ENCODE assay signal across 15 cellular contexts in the genomic region with DNA sequence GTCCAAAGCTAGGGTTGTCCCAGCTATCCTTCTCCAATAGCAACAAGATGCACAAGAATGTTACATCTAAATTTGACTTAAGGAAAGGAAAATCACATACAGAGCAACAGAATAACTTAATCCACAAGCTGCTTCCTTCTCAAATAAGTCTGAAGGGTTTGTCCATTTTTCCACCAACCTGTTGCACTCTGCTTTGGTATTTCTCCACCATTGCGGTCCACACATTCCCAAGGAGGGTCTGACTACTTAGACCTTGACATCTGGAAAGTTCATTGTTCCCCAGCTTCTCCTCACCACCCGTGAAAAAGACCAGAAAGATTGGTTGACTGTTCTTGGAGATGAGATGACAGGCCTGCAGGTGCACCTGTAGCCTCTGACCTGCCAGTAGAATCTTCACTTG.
DNase-seq lines count a peak whose midpoint lies in the region; ATAC-seq and TF ChIP-seq lines count a peak whose summit lies in the region.
"Had no signal": no experiment of that assay in that cellular context is flagged by ENCODE, and none has a peak within 500 bp of the region (broad histone marks: within the 10 kb centered on the region; RNA-seq: fewer than 3 reads in every experiment).

No MANE protein-coding gene starts in this region.

- no peaks in the 10 kb centered on the region for H4K20me1 ChIP-seq in osteoblast (ENCODE audit: insufficient read depth, low read length)

- no peaks in the 10 kb centered on the region for H3K4me1 ChIP-seq in CD4-positive, alpha-beta memory T cell (ENCODE audit: insufficient read depth, low read length)
- peaks cover 4% of the 10 kb centered on the region; the same call in 1 of the 2 replicates for H3K4me1 ChIP-seq in HEK293 (ENCODE audit: control insufficient read depth, insufficient read depth, low read length)
- H3K4me1 ChIP-seq in adipocyte (ENCODE audit: control insufficient read depth, insufficient read depth, low read length), result peaks cover 8% of the 10 kb centered on the region
- H3K4me1 ChIP-seq in osteoblast (ENCODE audit: insufficient read depth, low read length), result no peaks in the 10 kb centered on the region
- peaks cover 14% of the 10 kb centered on the region for H3K4me1 ChIP-seq in HAP-1

- no peaks in the 10 kb centered on the region for H3K27me3 Mint-ChIP-seq in CD4-positive, alpha-beta memory T cell
- H3K27me3 Mint-ChIP-seq in activated CD8-positive, alpha-beta T cell treated with anti-CD3 and anti-CD28 coated beads, Interleukin-2, amount 10 ng/mL, durations not matched to agents 7 days and 5 days (ENCODE audit: low read depth), result no peaks in the 10 kb centered on the region

- H2AFZ ChIP-seq in osteoblast (ENCODE audit: low read length), result no peak overlapping the region
- H2AFZ ChIP-seq: GM23248 had no signal

- ATAC-seq in activated CD8-positive, alpha-beta T cell treated with anti-CD3 and anti-CD28 coated beads, Interleukin-2, amount 10 ng/mL, durations not matched to agents 7 days and 5 days, result no peak
- ATAC-seq: CD8-positive, alpha-beta T cell; GM12878 had no signal

- intact Hi-C loops in CD4-positive, alpha-beta memory T cell (cut with micrococcal nuclease), result no loop called here

- no peak overlapping the region for H3K4me3 Mint-ChIP-seq in CD4-positive, alpha-beta memory T cell
- no peak overlapping the region for H3K4me3 Mint-ChIP-seq in activated CD8-positive, alpha-beta T cell treated with anti-CD3 and anti-CD28 coated beads, Interleukin-2, amount 10 ng/mL, durations not matched to agents 7 days and 5 days
- H3K4me3 Mint-ChIP-seq: CD8-positive, alpha-beta T cell; H9 had no signal

- peaks cover 0 to 3% (median 0%) of the 10 kb centered on the region in 8 donors for H3K9me3 Mint-ChIP-seq in CD4-positive, alpha-beta memory T cell
- H3K9me3 Mint-ChIP-seq in activated CD8-positive, alpha-beta T cell treated with anti-CD3 and anti-CD28 coated beads, Interleukin-2, amount 10 ng/mL, durations not matched to agents 7 days and 5 days (ENCODE audit: insufficient read depth), result no peaks in the 10 kb centered on the region
- H3K9me3 Mint-ChIP-seq: CD8-positive, alpha-beta T cell; H9 had no signal

- no peaks in the 10 kb centered on the region for H3K79me2 ChIP-seq in osteoblast (ENCODE audit: insufficient read depth, low read length)

- H3K27me3 ChIP-seq in CD4-positive, alpha-beta memory T cell (ENCODE audit: insufficient read depth, low read length), result no peaks in the 10 kb centered on the region
- H3K27me3 ChIP-seq in adipocyte (replicated peaks; ENCODE audit: control insufficient read depth, insufficient read depth, low read length), result no peaks in the 10 kb centered on the region
- no peaks in the 10 kb centered on the region for H3K27me3 ChIP-seq in osteoblast (ENCODE audit: insufficient read depth, low read length)
- H3K27me3 ChIP-seq in HAP-1 (ENCODE audit: low read depth), result no peaks in the 10 kb centered on the region

- H3K27ac ChIP-seq in CD4-positive, alpha-beta memory T cell (ENCODE audit: low read depth, low read length), result no peak overlapping the region
- H3K27ac ChIP-seq in HEK293 (ENCODE audit: extremely low read depth, low read depth, low read length) (no peak overlapping the region), osteoblast (ENCODE audit: low read depth, low read length) (no peak overlapping the region)
- H3K27ac ChIP-seq: GM23248 had no signal

- no peak overlapping the region for H3K9ac ChIP-seq in adipocyte (ENCODE audit: low read length)
- H3K9ac ChIP-seq: GM23248 had no signal

- H3K4me1 Mint-ChIP-seq in CD4-positive, alpha-beta memory T cell, result peaks cover 0 to 13% (median 5%) of the 10 kb centered on the region in 4 donors
- no peaks in the 10 kb centered on the region for H3K4me1 Mint-ChIP-seq in activated CD8-positive, alpha-beta T cell treated with anti-CD3 and anti-CD28 coated beads, Interleukin-2, amount 10 ng/mL, durations not matched to agents 7 days and 5 days (ENCODE audit: low read depth)

- no peaks in the 10 kb centered on the region for H3K36me3 ChIP-seq in CD4-positive, alpha-beta memory T cell (ENCODE audit: insufficient read depth, low read length)
- H3K36me3 ChIP-seq in HEK293 (ENCODE audit: control insufficient read depth in 2 of 2, insufficient read depth in 1 of 2, low read length in 2 of 2) (no peaks in the 10 kb centered on the region), adipocyte (ENCODE audit: control insufficient read depth, insufficient read depth, low read length, severe bottlenecking) (no peaks in the 10 kb centered on the region), osteoblast (ENCODE audit: insufficient read depth, low read length) (no peaks in the 10 kb centered on the region), HAP-1 (replicated peaks) (no peaks in the 10 kb centered on the region)

- no peak for DNase-seq in CD4-positive, alpha-beta memory T cell
- peak; percentile 1 for DNase-seq in adipocyte (ENCODE audit: low read depth)
- DNase-seq in osteoblast (ENCODE audit: insufficient read length, low spot score, missing footprints), result peak; percentile 21
- no peak for DNase-seq in HAP-1 (ENCODE audit: low spot score in 2 of 2)
- DNase-seq in T-helper 1 cell, result no peak
- DNase-seq in activated CD8-positive, alpha-beta T cell treated with anti-CD3 and anti-CD28 coated beads, Interleukin-2, amount 10 ng/mL, durations not matched to agents 7 days and 5 days, result no peak
- DNase-seq: C1 segment of cervical spinal cord; CD8-positive, alpha-beta T cell; DMS 273 treated with DMSO at 0.1 percent for 48 hours; DMS79; GDM1; H9 had no signal

- H3K4me3 ChIP-seq in CD4-positive, alpha-beta memory T cell (ENCODE audit: low read length in 2 of 2), result no peak overlapping the region
- H3K4me3 ChIP-seq in HEK293 (ENCODE audit: low read depth, low read length) (no peak overlapping the region), adipocyte (ENCODE audit: low read length) (no peak overlapping the region), osteoblast (ENCODE audit: insufficient read depth, low read length) (no peak overlapping the region), HAP-1 (no peak overlapping the region)
- H3K4me3 ChIP-seq: GM12878, GM23248 had no signal

- peaks cover 4 to 22% of the 10 kb centered on the region in 2 donors for H3K36me3 Mint-ChIP-seq in CD4-positive, alpha-beta memory T cell
- peaks cover 4% of the 10 kb centered on the region for H3K36me3 Mint-ChIP-seq in activated CD8-positive, alpha-beta T cell treated with anti-CD3 and anti-CD28 coated beads, Interleukin-2, amount 10 ng/mL, durations not matched to agents 7 days and 5 days (ENCODE audit: low read depth)

- CTCF ChIA-PET in CD4-positive, alpha-beta memory T cell (lab: Charles Lee; ENCODE audit: partially characterized antibody), result no interaction called here
- CTCF ChIA-PET in HEK293 (lab: Yijun Ruan, JAX), result interaction anchor here (0.7 kb wide), 1 partner anchor 254 kb away, joined by 3 read pairs; no protein-coding TSS in a partner anchor
- CTCF ChIA-PET in activated CD8-positive, alpha-beta T cell treated with anti-CD3 and anti-CD28 coated beads, Interleukin-2, amount 10 ng/mL, durations not matched to agents 7 days and 5 days (lab: Charles Lee), result interaction anchor here (2.6 kb wide), 1 partner anchor 69 kb away, joined by 6 read pairs; no protein-coding TSS in a partner anchor

- POLR2A ChIA-PET in CD4-positive, alpha-beta memory T cell (lab: Charles Lee; ENCODE audit: partially characterized antibody), result no interaction called here
- POLR2A ChIA-PET in HEK293 (lab: Yijun Ruan, JAX), result no interaction called here
- POLR2A ChIA-PET in activated CD8-positive, alpha-beta T cell treated with anti-CD3 and anti-CD28 coated beads, Interleukin-2, amount 10 ng/mL, durations not matched to agents 7 days and 5 days (lab: Charles Lee), result no interaction called here

- no peak overlapping the region for H3K4me2 ChIP-seq in osteoblast (ENCODE audit: insufficient read depth, low read length)

- in situ Hi-C loops in HAP-1 (cut with MboI; ENCODE audit: low sequenced_read_pairs), result no loop called here

- peak overlapping the region in 4 of 7 donors; percentile 13 to 44 (median 27) for H3K27ac Mint-ChIP-seq in CD4-positive, alpha-beta memory T cell
- no peak overlapping the region for H3K27ac Mint-ChIP-seq in activated CD8-positive, alpha-beta T cell treated with anti-CD3 and anti-CD28 coated beads, Interleukin-2, amount 10 ng/mL, durations not matched to agents 7 days and 5 days
- H3K27ac Mint-ChIP-seq: CD8-positive, alpha-beta T cell had no signal

- TF ChIP-seq CTCF in HEK293 (tag by site-specific recombination; IDR thresholded peaks at IDR 0.05), result no peak
- no peak for TF ChIP-seq CTCF in osteoblast (IDR thresholded peaks at IDR 0.05; ENCODE audit: extremely low read depth, low read depth, low read length)

- no peaks in the 10 kb centered on the region for H3K9me3 ChIP-seq in CD4-positive, alpha-beta memory T cell (ENCODE audit: control insufficient read depth in 1 of 2, low read length in 2 of 2)
- H3K9me3 ChIP-seq in HEK293 (ENCODE audit: control insufficient read depth, insufficient read depth, low read depth, low read length), result no peaks in the 10 kb centered on the region
- H3K9me3 ChIP-seq in adipocyte (ENCODE audit: control insufficient read depth, low read length), result no peaks in the 10 kb centered on the region
- no peaks in the 10 kb centered on the region for H3K9me3 ChIP-seq in osteoblast (ENCODE audit: low read depth, low read length)
- no peaks in the 10 kb centered on the region for H3K9me3 ChIP-seq in HAP-1

TF ChIP-seq in HEK293, 187 proteins besides CTCF, POLR2A, EP300 and RAD21:
- TF ChIP-seq SCRT2 (tag by site-specific recombination; IDR thresholded peaks at IDR 0.05) (peak; percentile 96), ZNF654 (tag by site-specific recombination; IDR thresholded peaks at IDR 0.05; ENCODE audit: low read depth) (no peak), SCRT1 (tag by site-specific recombination; IDR thresholded peaks at IDR 0.05; ENCODE audit: borderline replicate concordance) (peak; percentile 89)

Comparison
In these comparisons a context has a peak if more than half of its experiments do, and no peak if none do; other contexts are left out.
1. DNase-seq: peak in adipocyte (single experiment) and osteoblast (single experiment); none in CD4-positive, alpha-beta memory T cell (0 of 5), HAP-1 (0 of 2), T-helper 1 cell (0 of 5) and activated CD8-positive, alpha-beta T cell treated with anti-CD3 and anti-CD28 coated beads, Interleukin-2, amount 10 ng/mL, durations not matched to agents 7 days and 5 days (single experiment).